In the genomic region with DNA sequence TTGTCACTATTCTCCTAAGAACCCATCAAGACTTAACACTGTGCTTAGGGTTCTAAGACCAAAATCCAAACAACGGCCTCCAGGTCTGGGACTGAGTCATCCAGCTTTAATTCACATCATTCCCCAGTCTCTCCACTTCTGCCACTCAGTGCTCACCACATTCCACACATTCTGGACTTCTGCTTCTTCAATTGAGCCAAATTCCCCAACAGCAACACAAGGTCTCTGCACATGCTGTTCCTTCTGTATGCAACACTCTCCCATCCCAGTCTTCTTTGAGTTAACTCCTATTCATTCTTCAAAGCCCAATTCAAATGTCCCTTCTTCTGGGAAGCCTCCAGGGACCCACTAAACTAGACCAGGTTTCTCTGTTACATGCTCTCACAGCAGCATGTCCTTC, we compare ENCODE assay signal across 1 cellular context.
TF ChIP-seq lines count a peak whose summit lies in the region.

No MANE protein-coding gene starts in this region.

TF ChIP-seq in GM12878, 131 proteins besides CTCF, POLR2A, EP300 and RAD21 (continued from another document):
- TF ChIP-seq, protein P1, sequence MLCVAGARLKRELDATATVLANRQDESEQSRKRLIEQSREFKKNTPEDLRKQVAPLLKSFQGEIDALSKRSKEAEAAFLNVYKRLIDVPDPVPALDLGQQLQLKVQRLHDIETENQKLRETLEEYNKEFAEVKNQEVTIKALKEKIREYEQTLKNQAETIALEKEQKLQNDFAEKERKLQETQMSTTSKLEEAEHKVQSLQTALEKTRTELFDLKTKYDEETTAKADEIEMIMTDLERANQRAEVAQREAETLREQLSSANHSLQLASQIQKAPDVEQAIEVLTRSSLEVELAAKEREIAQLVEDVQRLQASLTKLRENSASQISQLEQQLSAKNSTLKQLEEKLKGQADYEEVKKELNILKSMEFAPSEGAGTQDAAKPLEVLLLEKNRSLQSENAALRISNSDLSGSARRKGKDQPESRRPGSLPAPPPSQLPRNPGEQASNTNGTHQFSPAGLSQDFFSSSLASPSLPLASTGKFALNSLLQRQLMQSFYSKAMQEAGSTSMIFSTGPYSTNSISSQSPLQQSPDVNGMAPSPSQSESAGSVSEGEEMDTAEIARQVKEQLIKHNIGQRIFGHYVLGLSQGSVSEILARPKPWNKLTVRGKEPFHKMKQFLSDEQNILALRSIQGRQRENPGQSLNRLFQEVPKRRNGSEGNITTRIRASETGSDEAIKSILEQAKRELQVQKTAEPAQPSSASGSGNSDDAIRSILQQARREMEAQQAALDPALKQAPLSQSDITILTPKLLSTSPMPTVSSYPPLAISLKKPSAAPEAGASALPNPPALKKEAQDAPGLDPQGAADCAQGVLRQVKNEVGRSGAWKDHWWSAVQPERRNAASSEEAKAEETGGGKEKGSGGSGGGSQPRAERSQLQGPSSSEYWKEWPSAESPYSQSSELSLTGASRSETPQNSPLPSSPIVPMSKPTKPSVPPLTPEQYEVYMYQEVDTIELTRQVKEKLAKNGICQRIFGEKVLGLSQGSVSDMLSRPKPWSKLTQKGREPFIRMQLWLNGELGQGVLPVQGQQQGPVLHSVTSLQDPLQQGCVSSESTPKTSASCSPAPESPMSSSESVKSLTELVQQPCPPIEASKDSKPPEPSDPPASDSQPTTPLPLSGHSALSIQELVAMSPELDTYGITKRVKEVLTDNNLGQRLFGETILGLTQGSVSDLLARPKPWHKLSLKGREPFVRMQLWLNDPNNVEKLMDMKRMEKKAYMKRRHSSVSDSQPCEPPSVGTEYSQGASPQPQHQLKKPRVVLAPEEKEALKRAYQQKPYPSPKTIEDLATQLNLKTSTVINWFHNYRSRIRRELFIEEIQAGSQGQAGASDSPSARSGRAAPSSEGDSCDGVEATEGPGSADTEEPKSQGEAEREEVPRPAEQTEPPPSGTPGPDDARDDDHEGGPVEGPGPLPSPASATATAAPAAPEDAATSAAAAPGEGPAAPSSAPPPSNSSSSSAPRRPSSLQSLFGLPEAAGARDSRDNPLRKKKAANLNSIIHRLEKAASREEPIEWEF (IDR thresholded peaks at IDR 0.05; ENCODE audit: insufficient replicate concordance, low read depth, low read length) = no peak
TF ChIP-seq in GM12878: peak in this region for 0.
